ENCODE assay signal across 29 cellular contexts in genomic region chr9:13264788-13265187, GRCh38. TPM values are rescaled to one million over a fixed set of nuclear protein-coding genes. Genes with fewer than 3 reads are reported as not detected.
DNase-seq lines count a peak whose midpoint lies in the region; ATAC-seq, FAIRE-seq and TF ChIP-seq lines count a peak whose summit lies in the region.
"Had no signal": no experiment of that assay in that cellular context is flagged by ENCODE, and none has a peak within 500 bp of the region (broad histone marks: within the 10 kb centered on the region; RNA-seq: fewer than 3 reads in every experiment).

No MANE protein-coding gene starts in this region.

- no peaks in the 10 kb centered on the region for H3K79me2 ChIP-seq in trophoblast cell (ENCODE audit: control insufficient read depth, insufficient read depth, low read length, poor library complexity)

- in situ Hi-C loops in astrocyte of the cerebellum (cut with HindIII; ENCODE audit: low sequenced_read_pairs), result no loop called here

- H4K12ac ChIP-seq in trophoblast cell (ENCODE audit: low read depth, low read length), result no peak overlapping the region

- H3K27me3 ChIP-seq in trophoblast cell (ENCODE audit: insufficient read depth, low read length) (no peaks in the 10 kb centered on the region), aorta (ENCODE audit: control insufficient read depth in 1 of 2, insufficient read depth in 2 of 2, low read length in 1 of 2) (no peaks in the 10 kb centered on the region)
- H3K27me3 ChIP-seq: adrenal gland, cardiac muscle cell, hepatocyte, uterus had no signal

- no peak overlapping the region for H2BK12ac ChIP-seq in trophoblast cell (ENCODE audit: low read length)

- no peak for ATAC-seq in GM21423 (IDR thresholded peaks at IDR 0.05; ENCODE audit: unreplicated experiment)
- ATAC-seq in aorta (ENCODE audit: low FRiP score), result no peak
- ATAC-seq: A549; esophagus mucosa; GM12878; GM23338; left colon; stimulated activated naive B cell treated with anti-CD40 and anti-IgM and Interleukin-4, amounts not matched to agents 10 μg/mL and 1 μg/mL and 100 μg/mL, for 72 hours had no signal

- no peak for TF ChIP-seq POLR2A in H54 (IDR thresholded peaks at IDR 0.05; ENCODE audit: low read depth, low read length)

- no peak overlapping the region for H4K91ac ChIP-seq in trophoblast cell (ENCODE audit: low read depth, low read length)

- no peaks in the 10 kb centered on the region for H3K36me3 ChIP-seq in trophoblast cell (ENCODE audit: control insufficient read depth in 1 of 2, insufficient read depth in 2 of 2, low read length in 2 of 2)
- H3K36me3 ChIP-seq in aorta (ENCODE audit: control insufficient read depth in 1 of 2, insufficient read depth in 2 of 2, low read length in 1 of 2), result no peaks in the 10 kb centered on the region
- H3K36me3 ChIP-seq: adrenal gland, cardiac muscle cell, uterus had no signal

- DNase-seq in A172 (ENCODE audit: low spot score) (peak; percentile 29), H54 (ENCODE audit: insufficient read length, low spot score) (no peak), astrocyte of the cerebellum (ENCODE audit: low read depth) (peak; percentile 68), trophoblast cell (peak; percentile 1 to 16), NCI-H345 treated with DMSO at 0.1 percent for 48 hours (lab: John Stamatoyannopoulos, UW; ENCODE audit: unreplicated experiment) (no peak), NOMO-1 (lab: John Stamatoyannopoulos, UW; ENCODE audit: unreplicated experiment in 2 of 2) (no peak), aorta (no peak)
- DNase-seq: activated naive CD4-positive, alpha-beta T cell treated with anti-CD3 and anti-CD28 coated beads for 36 hours; adrenal gland; DND-41; endodermal cell; foreskin melanocyte; left colon; NCI-H146; NCI-H510A treated with DMSO at 0.1 percent for 48 hours; Right ventricle myocardium superior; stimulated activated CD4-positive, alpha-beta T cell treated with anti-CD3 and anti-CD28 coated beads, Interleukin-15, amount 100 ng/mL, for 24 hours; stimulated activated naive B cell treated with anti-CD40 and anti-IgM and Interleukin-4, amounts not matched to agents 10 μg/mL and 1 μg/mL and 100 μg/mL, for 72 hours; SW 1271; T-helper 9 cell; uterus had no signal

- H4K8ac ChIP-seq in trophoblast cell (ENCODE audit: low read depth, low read length), result no peak overlapping the region

- H3K23ac ChIP-seq in trophoblast cell (ENCODE audit: low read length), result no peak overlapping the region

- H3K9ac ChIP-seq in trophoblast cell (ENCODE audit: low read length), result no peak overlapping the region

- no peak overlapping the region for H2BK120ac ChIP-seq in trophoblast cell (ENCODE audit: insufficient read depth, low read length, poor library complexity)

- H3K4ac ChIP-seq in trophoblast cell (ENCODE audit: low read depth, low read length), result no peak overlapping the region

- TF ChIP-seq CTCF in astrocyte of the cerebellum (IDR thresholded peaks at IDR 0.05; ENCODE audit: low read depth, low read length, missing control alignments), result no peak

- H2BK5ac ChIP-seq in trophoblast cell (ENCODE audit: low read depth, low read length, poor library complexity), result no peak overlapping the region

- no peak overlapping the region for H3K4me2 ChIP-seq in trophoblast cell (ENCODE audit: low read length)
- H3K4me2 ChIP-seq: A549, GM23338, hepatocyte had no signal

- H3K18ac ChIP-seq in trophoblast cell (ENCODE audit: low read length), result no peak overlapping the region

- H3K4me1 ChIP-seq in trophoblast cell (ENCODE audit: control insufficient read depth in 1 of 2, insufficient read depth in 2 of 2, low read length in 2 of 2) (peaks cover 3 to 6% of the 10 kb centered on the region in 2 experiments), aorta (ENCODE audit: control insufficient read depth in 1 of 2, insufficient read depth in 2 of 2, low read length in 2 of 2) (peaks cover 7% of the 10 kb centered on the region in 2 donors)
- H3K4me1 ChIP-seq: uterus had no signal

- peak; percentile 62 for FAIRE-seq in H54 (lab: Jason Lieb, UNC)
- FAIRE-seq: A549, GM12878 had no signal

- intact Hi-C loops in aorta (cut with DNase I), result no loop called here

- H3K14ac ChIP-seq in trophoblast cell (ENCODE audit: low read length), result no peak overlapping the region

- H3K27ac ChIP-seq in trophoblast cell (ENCODE audit: low read depth, low read length), result no peak overlapping the region
- peak overlapping the region in 1 of 2 donors; percentile 66 for H3K27ac ChIP-seq in aorta (ENCODE audit: low read depth in 1 of 2, low read length in 2 of 2)
- H3K27ac ChIP-seq: A549, adrenal gland, cardiac muscle cell, hepatocyte, HL-60 had no signal

- H3K9me3 ChIP-seq in trophoblast cell (ENCODE audit: insufficient read depth, low read depth, low read length) (no peaks in the 10 kb centered on the region), aorta (ENCODE audit: control insufficient read depth, low read length) (no peaks in the 10 kb centered on the region)
- H3K9me3 ChIP-seq: A549, adrenal gland, uterus had no signal

- H3K4me3 ChIP-seq in astrocyte of the cerebellum (ENCODE audit: low read depth, low read length), result no peak overlapping the region
- no peak overlapping the region for H3K4me3 ChIP-seq in trophoblast cell (ENCODE audit: low read depth, low read length)
- no peak overlapping the region for H3K4me3 ChIP-seq in aorta (ENCODE audit: low read length in 2 of 2)
- H3K4me3 ChIP-seq: A549, adrenal gland, cardiac muscle cell, GM12878, GM23338, hepatocyte, uterus had no signal

- no peak overlapping the region for H2AK5ac ChIP-seq in trophoblast cell (ENCODE audit: low read length)

- H3K79me1 ChIP-seq in trophoblast cell (ENCODE audit: low read length), result peaks cover 2% of the 10 kb centered on the region

- no peak overlapping the region for H2AFZ ChIP-seq in trophoblast cell (ENCODE audit: insufficient read depth, low read length, poor library complexity)
- H2AFZ ChIP-seq: GM23338, hepatocyte had no signal

RNA-seq across cellular contexts. Expression of gene MPDZ, which starts 14.7 kb away (rescaled TPM):
- 31.5 and 38.4 TPM in 2 replicates for total RNA-seq in A172 (2014; rRNA removed; shearing (Covaris generic))
- polyA plus RNA-seq in trophoblast cell (2013), result 35.6 and 36.0 TPM in 2 replicates
- 100 to 1,000 TPM in 1 of 2 donors, 10 to 100 TPM in 1; 96.5 to 113 TPM for total RNA-seq in aorta
- 10 to 100 TPM; 19.3 to 29.2 TPM for polyA plus RNA-seq in aorta
- total RNA-seq: activated naive CD4-positive, alpha-beta T cell treated with anti-CD3 and anti-CD28 coated beads for 36 hours had no signal
- polyA plus RNA-seq: GM12878 had no signal

Comparison
In these comparisons a context has a peak if more than half of its experiments do, and no peak if none do; other contexts are left out.
1. DNase-seq: peak in A172 (single experiment), astrocyte of the cerebellum (single experiment) and trophoblast cell (2 of 2); none in H54 (single experiment), NCI-H345 treated with DMSO at 0.1 percent for 48 hours (single experiment), NOMO-1 (0 of 2) and aorta (0 of 2).